In the genomic region with DNA sequence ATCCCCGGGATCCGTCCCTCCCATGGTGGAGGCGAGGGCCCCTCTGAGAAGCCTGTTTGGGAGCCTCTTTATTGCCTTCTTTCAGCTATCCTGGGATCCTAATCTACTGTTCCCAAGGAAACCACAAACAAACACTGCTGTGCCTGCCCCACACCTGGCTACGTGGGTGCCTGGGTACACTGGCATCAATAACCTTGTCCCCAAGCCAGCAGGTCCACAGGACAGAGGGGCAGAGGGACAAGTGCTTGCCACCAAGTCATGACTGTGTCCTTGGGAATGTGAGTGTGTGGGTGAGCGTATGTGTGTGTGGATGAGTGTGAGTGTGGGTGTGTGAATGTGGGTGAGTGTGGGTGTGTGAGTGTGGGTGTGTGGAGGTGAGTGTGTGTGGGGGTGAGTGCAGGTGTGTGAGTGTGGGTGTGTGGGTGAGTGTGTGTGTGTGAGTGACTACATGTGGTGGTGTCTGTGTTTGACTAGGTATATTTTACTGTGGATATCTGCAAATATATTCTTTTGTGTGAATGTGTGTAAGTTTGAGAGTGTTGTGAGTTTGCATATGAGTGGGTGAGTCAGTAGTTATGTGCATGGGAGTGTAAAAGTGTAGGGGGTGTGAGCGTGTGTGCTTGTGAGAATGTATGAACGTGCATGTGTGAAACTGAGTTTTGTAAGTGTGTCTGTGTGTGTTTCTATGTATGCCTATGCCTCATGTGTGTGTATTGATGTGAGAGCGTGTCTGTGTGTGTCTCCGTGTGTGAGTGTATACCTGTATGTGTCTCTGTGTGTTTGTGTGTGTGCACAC, we compare ENCODE assay signal across 15 cellular contexts.
A peak's percentile ranks its signal among the peaks of the same experiment; 100 is the strongest.
DNase-seq lines count a peak whose midpoint lies in the region; ATAC-seq and TF ChIP-seq lines count a peak whose summit lies in the region.
"Had no signal": no experiment of that assay in that cellular context is flagged by ENCODE, and none has a peak within 500 bp of the region (broad histone marks: within the 10 kb centered on the region; RNA-seq: fewer than 3 reads in every experiment).

No MANE protein-coding gene starts in this region.

- H3K4me2 ChIP-seq in HCT116 (ENCODE audit: low read length) (peak overlapping the region; percentile 20), hepatocyte (peak overlapping the region; percentile 31), skeletal muscle satellite cell (ENCODE audit: low read length) (peak overlapping the region; percentile 47)

- H3K36me3 Mint-ChIP-seq in CD4-positive, alpha-beta T cell (ENCODE audit: low read depth), result no peaks in the 10 kb centered on the region

- no peak overlapping the region for H3K27ac Mint-ChIP-seq in CD4-positive, alpha-beta T cell
- H3K27ac Mint-ChIP-seq: T-helper 2 cell treated with Interferon-gamma antibody and Interleukin-4, amounts not matched to agents 5 μg/mL and 100 μg/mL, for 36 hours had no signal

- DNase-seq in HCT116 (ENCODE audit: low read depth, low spot score) (no peak), RPMI7951 (ENCODE audit: low read depth) (peak; percentile 53), hepatocyte (ENCODE audit: low spot score) (peak; percentile 72), testis (no peak), ecto neural progenitor cell (ENCODE audit: low spot score) (no peak)
- no peak for DNase-seq in CD4-positive, alpha-beta T cell
- DNase-seq: foreskin melanocyte; midbrain; NCI-H510A; stimulated activated CD4-positive, alpha-beta T cell treated with anti-CD3 and anti-CD28 coated beads, Interleukin-2, amount 100 ng/mL, for 24 hours; uterus had no signal

- no peaks in the 10 kb centered on the region for H3K4me1 Mint-ChIP-seq in CD4-positive, alpha-beta T cell (ENCODE audit: low read depth)
- H3K4me1 Mint-ChIP-seq: central memory CD8-positive, alpha-beta T cell had no signal

- H3K4me3 ChIP-seq in HCT116 (replicated peaks in 1 of 2; ENCODE audit: low read depth in 1 of 2, low read length in 2 of 2) (no peak overlapping the region), hepatocyte (no peak overlapping the region), skeletal muscle satellite cell (ENCODE audit: low read length) (no peak overlapping the region), testis (no peak overlapping the region)
- H3K4me3 ChIP-seq: uterus had no signal

- no TSS peak for BruUV-seq in HCT116 (replicated peaks; lab: Mats Ljungman, UMichigan)

- H3K79me2 ChIP-seq in HCT116 (ENCODE audit: insufficient read depth, low read length), result no peaks in the 10 kb centered on the region
- peaks cover 94% of the 10 kb centered on the region for H3K79me2 ChIP-seq in hepatocyte

- intact Hi-C loops in HCT116 (cut with micrococcal nuclease), result no loop called here
- intact Hi-C loops in CD4-positive, alpha-beta T cell (cut with DNase I, micrococcal nuclease), result no loop called here
- intact Hi-C loops in testis (cut with DNase I; ENCODE audit: low total_unique reads), result no loop called here

- H3K36me3 ChIP-seq in HCT116 (ENCODE audit: control insufficient read depth in 1 of 2, insufficient read depth in 2 of 2, low read length in 2 of 2) (no peaks in the 10 kb centered on the region), hepatocyte (replicated peaks; ENCODE audit: insufficient read depth, low read depth) (no peaks in the 10 kb centered on the region), skeletal muscle satellite cell (ENCODE audit: insufficient read depth, low read length) (peaks cover 4% of the 10 kb centered on the region), testis (ENCODE audit: low read depth, missing control alignments) (no peaks in the 10 kb centered on the region)
- H3K36me3 ChIP-seq: uterus had no signal

- H3K27ac ChIP-seq in HCT116 (ENCODE audit: low read depth, low read length) (no peak overlapping the region; the same call in 1 of the 2 replicates), hepatocyte (peak overlapping the region; percentile 93), testis (no peak overlapping the region)
- H3K27ac ChIP-seq in CD4-positive, alpha-beta T cell (ENCODE audit: low read depth, low read length), result no peak overlapping the region

- H3K9me3 ChIP-seq in HCT116 (ENCODE audit: control insufficient read depth in 1 of 2, insufficient read depth in 1 of 2, low read depth in 1 of 2, low read length in 2 of 2) (no peaks in the 10 kb centered on the region), hepatocyte (ENCODE audit: low read depth) (no peaks in the 10 kb centered on the region), skeletal muscle satellite cell (replicated peaks; ENCODE audit: low read length) (no peaks in the 10 kb centered on the region), testis (no peaks in the 10 kb centered on the region)
- no peaks in the 10 kb centered on the region for H3K9me3 ChIP-seq in CD4-positive, alpha-beta T cell (ENCODE audit: control insufficient read depth, low read length)
- H3K9me3 ChIP-seq: uterus had no signal

- H3K9ac ChIP-seq in HCT116 (ENCODE audit: low read length), result no peak overlapping the region
- H3K9ac ChIP-seq in skeletal muscle satellite cell (ENCODE audit: low read depth, low read length), result peak overlapping the region; percentile 66

- ATAC-seq in HCT116 (no peak; the same call in 1 of the 2 replicates), HG03469 (IDR thresholded peaks at IDR 0.05; ENCODE audit: unreplicated experiment) (no peak)
- ATAC-seq in CD4-positive, alpha-beta T cell (ENCODE audit: poor library complexity), result no peak

- H3K9me2 ChIP-seq in HCT116 (ENCODE audit: insufficient read depth) (no peaks in the 10 kb centered on the region), hepatocyte (replicated peaks; ENCODE audit: insufficient read depth) (no peaks in the 10 kb centered on the region)

- H4K20me1 ChIP-seq in HCT116 (ENCODE audit: insufficient read depth) (no peaks in the 10 kb centered on the region), hepatocyte (ENCODE audit: insufficient read depth, poor library complexity, severe bottlenecking) (peaks cover 15% of the 10 kb centered on the region)

- CTCF ChIA-PET in HCT116 (lab: Charles Lee), result no interaction called here
- CTCF ChIA-PET in CD4-positive, alpha-beta T cell (lab: Charles Lee), result no interaction called here

- POLR2A ChIA-PET in HCT116 (lab: Charles Lee), result no interaction called here
- POLR2A ChIA-PET in CD4-positive, alpha-beta T cell (lab: Charles Lee), result no interaction called here

- 75% methylated on average over 9 of the region's 9 CpGs for WGBS in hepatocyte (ENCODE audit: low lambda C conversion rate, missing lambda C conversion rate)
- WGBS in testis, 2 donors, result 85 to 92% methylated on average over 8 to 9 of the region's 9 CpGs

- H3K27me3 Mint-ChIP-seq in CD4-positive, alpha-beta T cell, result no peaks in the 10 kb centered on the region
- H3K27me3 Mint-ChIP-seq: central memory CD8-positive, alpha-beta T cell had no signal

- H3K4me1 ChIP-seq in HCT116 (ENCODE audit: control insufficient read depth in 1 of 2, insufficient read depth in 2 of 2, low read length in 2 of 2) (peaks cover 34 to 36% of the 10 kb centered on the region in 2 experiments), hepatocyte (ENCODE audit: insufficient read depth) (peaks cover 88% of the 10 kb centered on the region), skeletal muscle satellite cell (ENCODE audit: control insufficient read depth, insufficient read depth, low read length) (peaks cover 44% of the 10 kb centered on the region), testis (peaks cover 42% of the 10 kb centered on the region)
- H3K4me1 ChIP-seq: uterus had no signal

- TF ChIP-seq RAD21 in HCT116 (IDR thresholded peaks at IDR 0.05; ENCODE audit: low read depth), result no peak

- H3K9me3 Mint-ChIP-seq in CD4-positive, alpha-beta T cell, result no peaks in the 10 kb centered on the region
- H3K9me3 Mint-ChIP-seq: central memory CD8-positive, alpha-beta T cell; T-helper 2 cell treated with Interferon-gamma antibody and Interleukin-4, amounts not matched to agents 5 μg/mL and 100 μg/mL, for 36 hours had no signal

- no peak for TF ChIP-seq CTCF in HCT116 (IDR thresholded peaks at IDR 0.05 in 2 of 3, conservative IDR thresholded peaks at IDR 0.05 in 1 of 3; ENCODE audit: borderline replicate concordance in 1 of 3, insufficient read depth in 1 of 3, low read depth in 2 of 3, low read length in 2 of 3)
- TF ChIP-seq CTCF in hepatocyte (IDR thresholded peaks at IDR 0.05; ENCODE audit: poor library complexity), result no peak
- TF ChIP-seq CTCF in CD4-positive, alpha-beta T cell (IDR thresholded peaks at IDR 0.05), result no peak
- TF ChIP-seq CTCF in testis (IDR thresholded peaks at IDR 0.05), result no peak

- RAD21 ChIA-PET in HCT116 (lab: Charles Lee; ENCODE audit: low non-redundant PET in 1 of 2, low total read pairs in 2 of 2, uncharacterized antibody in 2 of 2, unreplicated experiment in 2 of 2), result no interaction called here

- no peak overlapping the region for H3K4me3 Mint-ChIP-seq in CD4-positive, alpha-beta T cell
- H3K4me3 Mint-ChIP-seq: central memory CD8-positive, alpha-beta T cell; T-helper 2 cell treated with Interferon-gamma antibody and Interleukin-4, amounts not matched to agents 5 μg/mL and 100 μg/mL, for 36 hours had no signal

- H3K27me3 ChIP-seq in HCT116 (ENCODE audit: insufficient read depth, low read length), result no peaks in the 10 kb centered on the region
- no peaks in the 10 kb centered on the region for H3K27me3 ChIP-seq in hepatocyte
- H3K27me3 ChIP-seq in skeletal muscle satellite cell (ENCODE audit: control insufficient read depth, insufficient read depth, low read length), result no peaks in the 10 kb centered on the region
- H3K27me3 ChIP-seq in CD4-positive, alpha-beta T cell (ENCODE audit: control insufficient read depth, insufficient read depth, low read length), result no peaks in the 10 kb centered on the region
- H3K27me3 ChIP-seq in testis, result no peaks in the 10 kb centered on the region
- H3K27me3 ChIP-seq: uterus had no signal

- H2AFZ ChIP-seq in HCT116 (ENCODE audit: low read depth, low read length, poor library complexity, severe bottlenecking), result no peak overlapping the region
- H2AFZ ChIP-seq in hepatocyte, result no peak overlapping the region

- TF ChIP-seq POLR2A in HCT116 (IDR thresholded peaks at IDR 0.05; ENCODE audit: borderline replicate concordance, extremely low read depth, insufficient read depth, insufficient read length) (no peak), testis (IDR thresholded peaks at IDR 0.05) (no peak)

TF ChIP-seq in HCT116, 20 proteins besides CTCF, POLR2A, EP300 and RAD21 (continues in another document):
- TF ChIP-seq SRF (IDR thresholded peaks at IDR 0.05; ENCODE audit: low read depth), result no peak

Comparison
In these comparisons a context has a peak if more than half of its experiments do, and no peak if none do; other contexts are left out.
1. DNase-seq: peak in RPMI7951 (single experiment) and hepatocyte (single experiment); none in HCT116 (single experiment), CD4-positive, alpha-beta T cell (0 of 10), testis (single experiment) and ecto neural progenitor cell (single experiment).
2. Peak in every context shown above with its lines, with median percentiles within 50 percentile points of each other: H3K4me2 ChIP-seq.